Comparison of ENCODE assay signal across 26 cellular contexts in genomic region chr10:86215712-86216111, GRCh38.
"Had no signal": no experiment of that assay in that cellular context is flagged by ENCODE, and none has a peak within 500 bp of the region (broad histone marks: within the 10 kb centered on the region; RNA-seq: fewer than 3 reads in every experiment).

No MANE protein-coding gene starts in this region.

- H3K4me1 ChIP-seq: esophagus squamous epithelium, gastrocnemius medialis, heart right ventricle, left lung, lower lobe of right lung had no signal

- H3K27ac ChIP-seq: coronary artery, epithelial cell of prostate, esophagus squamous epithelium, gastrocnemius medialis, heart right ventricle, left lung, lower lobe of right lung had no signal

- ATAC-seq: effector memory CD8-positive, alpha-beta T cell; esophagus mucosa; gastrocnemius medialis; heart right ventricle; left cardiac atrium; left lung; left ventricle myocardium superior; lower lobe of right lung; mucosa of descending colon had no signal

- H3K4me1 Mint-ChIP-seq: endodermal cell, mesothelial cell of epicardium had no signal

- H3K4me3 ChIP-seq: coronary artery, esophagus squamous epithelium, gastrocnemius medialis, heart right ventricle, left lung, lower lobe of right lung, mucosa of descending colon had no signal

- H3K9me3 ChIP-seq: esophagus squamous epithelium, gastrocnemius medialis, heart right ventricle, left lung, lower lobe of right lung, mucosa of descending colon had no signal

- H3K27me3 ChIP-seq: esophagus squamous epithelium, gastrocnemius medialis, left lung had no signal

- H3K4me3 Mint-ChIP-seq: effector memory CD8-positive, alpha-beta T cell; endodermal cell; mesothelial cell of epicardium had no signal

- H3K36me3 Mint-ChIP-seq: mesothelial cell of epicardium had no signal

- FAIRE-seq: colon, endometrium, islet of Langerhans, keratinocyte had no signal

- H3K9me3 Mint-ChIP-seq: effector memory CD8-positive, alpha-beta T cell; endodermal cell; mesothelial cell of epicardium had no signal

- H3K27ac Mint-ChIP-seq: effector memory CD8-positive, alpha-beta T cell; endodermal cell; mesothelial cell of epicardium had no signal

- H3K36me3 ChIP-seq: esophagus squamous epithelium, gastrocnemius medialis, heart right ventricle, left lung, lower lobe of right lung had no signal

- DNase-seq: dermis blood vessel endothelial cell; effector CD8-positive, alpha-beta T cell; effector memory CD8-positive, alpha-beta T cell; endodermal cell; erythroblast; esophagus squamous epithelium; foreskin fibroblast; foreskin melanocyte; gastrocnemius medialis; glutamatergic neuron; heart right ventricle; hippocampal formation; left cardiac atrium; left lung; left ventricle myocardium superior; lower lobe of right lung; mesenchymal stem cell; mucosa of descending colon had no signal
